1 cellular context compared by ENCODE assay signal in the genomic region with DNA sequence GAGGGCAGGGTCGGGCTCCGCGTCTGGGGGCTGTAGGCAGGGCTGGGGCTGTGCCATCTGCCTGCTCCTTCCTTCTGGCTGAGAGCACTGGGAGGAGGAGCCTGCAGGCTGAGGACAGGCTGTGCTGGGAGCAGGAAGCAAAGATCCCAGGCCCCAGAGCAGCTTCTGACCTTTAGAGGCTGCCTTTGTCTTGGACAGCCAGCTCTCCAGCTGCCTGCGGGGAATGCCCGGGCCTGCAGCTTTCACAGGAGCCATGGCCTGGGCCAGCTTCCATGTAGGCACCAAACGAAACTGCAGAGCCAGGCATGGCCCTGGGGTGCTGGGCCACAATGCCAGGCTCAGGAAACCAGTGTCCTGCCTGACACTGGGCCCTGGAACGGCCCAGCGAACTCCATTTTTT.
TF ChIP-seq lines count a peak whose summit lies in the region.

No MANE protein-coding gene starts in this region.

TF ChIP-seq in SK-N-SH, 30 proteins besides CTCF, POLR2A, EP300 and RAD21 (continued from another document):
- TF ChIP-seq, protein P1, sequence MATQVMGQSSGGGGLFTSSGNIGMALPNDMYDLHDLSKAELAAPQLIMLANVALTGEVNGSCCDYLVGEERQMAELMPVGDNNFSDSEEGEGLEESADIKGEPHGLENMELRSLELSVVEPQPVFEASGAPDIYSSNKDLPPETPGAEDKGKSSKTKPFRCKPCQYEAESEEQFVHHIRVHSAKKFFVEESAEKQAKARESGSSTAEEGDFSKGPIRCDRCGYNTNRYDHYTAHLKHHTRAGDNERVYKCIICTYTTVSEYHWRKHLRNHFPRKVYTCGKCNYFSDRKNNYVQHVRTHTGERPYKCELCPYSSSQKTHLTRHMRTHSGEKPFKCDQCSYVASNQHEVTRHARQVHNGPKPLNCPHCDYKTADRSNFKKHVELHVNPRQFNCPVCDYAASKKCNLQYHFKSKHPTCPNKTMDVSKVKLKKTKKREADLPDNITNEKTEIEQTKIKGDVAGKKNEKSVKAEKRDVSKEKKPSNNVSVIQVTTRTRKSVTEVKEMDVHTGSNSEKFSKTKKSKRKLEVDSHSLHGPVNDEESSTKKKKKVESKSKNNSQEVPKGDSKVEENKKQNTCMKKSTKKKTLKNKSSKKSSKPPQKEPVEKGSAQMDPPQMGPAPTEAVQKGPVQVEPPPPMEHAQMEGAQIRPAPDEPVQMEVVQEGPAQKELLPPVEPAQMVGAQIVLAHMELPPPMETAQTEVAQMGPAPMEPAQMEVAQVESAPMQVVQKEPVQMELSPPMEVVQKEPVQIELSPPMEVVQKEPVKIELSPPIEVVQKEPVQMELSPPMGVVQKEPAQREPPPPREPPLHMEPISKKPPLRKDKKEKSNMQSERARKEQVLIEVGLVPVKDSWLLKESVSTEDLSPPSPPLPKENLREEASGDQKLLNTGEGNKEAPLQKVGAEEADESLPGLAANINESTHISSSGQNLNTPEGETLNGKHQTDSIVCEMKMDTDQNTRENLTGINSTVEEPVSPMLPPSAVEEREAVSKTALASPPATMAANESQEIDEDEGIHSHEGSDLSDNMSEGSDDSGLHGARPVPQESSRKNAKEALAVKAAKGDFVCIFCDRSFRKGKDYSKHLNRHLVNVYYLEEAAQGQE (IDR thresholded peaks at IDR 0.05; ENCODE audit: low read depth, low read length): no peak
